29 cellular contexts compared by ENCODE assay signal in the genomic region with DNA sequence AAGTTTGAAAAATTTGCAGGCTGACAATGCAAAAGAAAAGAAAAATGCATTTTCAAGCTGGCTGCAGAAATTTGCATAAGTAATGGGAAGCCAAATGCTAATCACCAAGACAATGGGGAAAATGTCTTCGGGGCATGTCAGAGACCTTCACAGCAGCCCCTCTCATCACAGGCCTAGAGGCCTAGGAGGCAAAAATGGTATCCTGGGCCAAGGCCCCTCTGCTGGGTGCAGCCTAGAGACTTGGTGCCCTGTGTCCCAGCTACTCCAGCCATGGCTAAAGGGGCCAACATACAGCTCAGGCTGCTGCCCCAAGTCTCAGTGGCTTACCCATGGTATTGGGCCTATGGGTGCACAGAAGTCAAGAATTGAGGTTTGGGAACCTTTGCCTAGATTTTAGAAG.
A peak's percentile ranks its signal among the peaks of the same experiment; 100 is the strongest.
DNase-seq lines count a peak whose midpoint lies in the region; ATAC-seq and TF ChIP-seq lines count a peak whose summit lies in the region.
"Had no signal": no experiment of that assay in that cellular context is flagged by ENCODE, and none has a peak within 500 bp of the region (broad histone marks: within the 10 kb centered on the region; RNA-seq: fewer than 3 reads in every experiment).

No MANE protein-coding gene starts in this region.

- H2BK120ac ChIP-seq in mesendoderm (ENCODE audit: low read depth, low read length), result no peak overlapping the region

- H3K27me3 ChIP-seq in mesendoderm (ENCODE audit: insufficient read depth, low read length, poor library complexity), result no peaks in the 10 kb centered on the region
- peaks cover 0 to 2% of the 10 kb centered on the region in 2 donors for H3K27me3 ChIP-seq in aorta (ENCODE audit: control insufficient read depth in 1 of 2, insufficient read depth in 2 of 2, low read length in 1 of 2)
- H3K27me3 ChIP-seq: BLaER1; BLaER1 treated with 17β-estradiol and CSF1 and Interleukin-3, amounts not matched to agents 10 nM and 100 nM had no signal

- no peak overlapping the region for H4K8ac ChIP-seq in mesendoderm (ENCODE audit: low read depth, low read length)

- WGBS in mesendoderm (ENCODE audit: extremely low coverage, insufficient coverage, low lambda C conversion rate), result no CpG with 5 or more reads among the region's 1 CpG
- 94 to 96% methylated on average over 1 of the region's 1 CpG for WGBS in aorta, 2 donors

- no peak overlapping the region for H3K4ac ChIP-seq in mesendoderm (ENCODE audit: low read depth, low read length)

- H3K36me3 ChIP-seq in HEK293 (ENCODE audit: control insufficient read depth in 2 of 2, insufficient read depth in 1 of 2, low read length in 2 of 2), result no peaks in the 10 kb centered on the region
- no peaks in the 10 kb centered on the region for H3K36me3 ChIP-seq in mesendoderm (ENCODE audit: control insufficient read depth, insufficient read depth, low read length)
- no peaks in the 10 kb centered on the region for H3K36me3 ChIP-seq in aorta (ENCODE audit: control insufficient read depth in 1 of 2, insufficient read depth in 2 of 2, low read length in 1 of 2)
- H3K36me3 ChIP-seq: BE2C; BLaER1; BLaER1 treated with 17β-estradiol and CSF1 and Interleukin-3, amounts not matched to agents 10 nM and 100 nM had no signal

- H3K56ac ChIP-seq in mesendoderm (ENCODE audit: low read length), result no peak overlapping the region

- ATAC-seq in GM21447 (IDR thresholded peaks at IDR 0.05; ENCODE audit: unreplicated experiment) (no peak), aorta (ENCODE audit: low FRiP score) (no peak)
- ATAC-seq: A549; CD8-positive, alpha-beta T cell had no signal

- no peak for TF ChIP-seq CTCF in HEK293 (tag by site-specific recombination; IDR thresholded peaks at IDR 0.05)

- H3K4me1 ChIP-seq in HEK293 (ENCODE audit: control insufficient read depth, insufficient read depth, low read length) (no peaks in the 10 kb centered on the region), mesendoderm (ENCODE audit: control insufficient read depth, low read depth, low read length) (no peaks in the 10 kb centered on the region), aorta (ENCODE audit: control insufficient read depth in 1 of 2, insufficient read depth in 2 of 2, low read length in 2 of 2) (no peaks in the 10 kb centered on the region)
- H3K4me1 ChIP-seq: A549, BE2C, BLaER1, Caco-2 had no signal

- no peak overlapping the region for H3K18ac ChIP-seq in mesendoderm (ENCODE audit: low read length)

- H3K4me2 ChIP-seq in mesendoderm (ENCODE audit: low read length), result no peak overlapping the region
- H3K4me2 ChIP-seq: A549; BLaER1; BLaER1 treated with 17β-estradiol and CSF1 and Interleukin-3, amounts not matched to agents 10 nM and 100 nM had no signal

- H3K27ac ChIP-seq in HEK293 (ENCODE audit: extremely low read depth, low read depth, low read length) (no peak overlapping the region), mesendoderm (ENCODE audit: low read depth, low read length) (no peak overlapping the region), aorta (ENCODE audit: low read depth in 1 of 2, low read length in 2 of 2) (no peak overlapping the region)
- H3K27ac ChIP-seq: 22Rv1; A549; BLaER1; BLaER1 treated with 17β-estradiol and CSF1 and Interleukin-3, amounts not matched to agents 10 nM and 100 nM; C4-2B had no signal

- H3K9me3 ChIP-seq in HEK293 (ENCODE audit: control insufficient read depth, insufficient read depth, low read depth, low read length) (no peaks in the 10 kb centered on the region), aorta (ENCODE audit: control insufficient read depth, low read length) (no peaks in the 10 kb centered on the region)

- no peak overlapping the region for H3K23ac ChIP-seq in mesendoderm (ENCODE audit: low read length)

- no peak overlapping the region for H2BK5ac ChIP-seq in mesendoderm (ENCODE audit: low read length)

- no peaks in the 10 kb centered on the region for H3K79me1 ChIP-seq in mesendoderm (ENCODE audit: low read length)

- H3K79me2 ChIP-seq in mesendoderm (ENCODE audit: control insufficient read depth, insufficient read depth, low read length), result no peaks in the 10 kb centered on the region

- intact Hi-C loops in aorta (cut with DNase I), result no loop called here

- H2AK5ac ChIP-seq in mesendoderm (ENCODE audit: low read length), result no peak overlapping the region

- no peak overlapping the region for H3K4me3 ChIP-seq in HEK293 (ENCODE audit: low read depth, low read length)
- H3K4me3 ChIP-seq in mesendoderm (ENCODE audit: low read length), result no peak overlapping the region
- H3K4me3 ChIP-seq in aorta (ENCODE audit: low read length in 2 of 2), result no peak overlapping the region
- H3K4me3 ChIP-seq: A549, BLaER1 had no signal

- DNase-seq in mesendoderm (peak; percentile 5), aorta (no peak)
- DNase-seq: 8988T; ACHN; AML-193; BE2C; C1 segment of cervical spinal cord; Caco-2; Calu3; CD4-positive, alpha-beta memory T cell; CD4-positive, alpha-beta T cell; CD4-positive, CD25-positive, alpha-beta regulatory T cell; CD8-positive, alpha-beta memory T cell; CD8-positive, alpha-beta T cell; COR-L47; DMS 273 treated with DMSO at 0.1 percent for 48 hours; DMS153; DMS53; DMS79; DMS79 treated with DMSO at 0.1 percent for 48 hours; DND-41; EL had no signal

- POLR2A ChIA-PET in HEK293 (lab: Yijun Ruan, JAX), result no interaction called here

- H2BK15ac ChIP-seq in mesendoderm (replicated peaks; ENCODE audit: low read depth), result no peak overlapping the region

- H4K5ac ChIP-seq in mesendoderm (ENCODE audit: low read length), result no peak overlapping the region

- CTCF ChIA-PET in HEK293 (lab: Yijun Ruan, JAX), result no interaction called here

- no peak overlapping the region for H3K9ac ChIP-seq in mesendoderm (ENCODE audit: low read length)
- H3K9ac ChIP-seq: BLaER1; BLaER1 treated with 17β-estradiol and CSF1 and Interleukin-3, amounts not matched to agents 10 nM and 100 nM had no signal

TF ChIP-seq in HEK293, 187 proteins besides CTCF, POLR2A, EP300 and RAD21:
- TF ChIP-seq SETDB1 (IDR thresholded peaks at IDR 0.05; ENCODE audit: insufficient read length, low read length), result peak; percentile 51
- TF ChIP-seq TRIM28 (IDR thresholded peaks at IDR 0.05; ENCODE audit: borderline replicate concordance, low read length), result peak; percentile 20; the same call in 1 of the 2 replicates
- TF ChIP-seq ZNF585B (tag by site-specific recombination; IDR thresholded peaks at IDR 0.05), result peak; percentile 87
- TF ChIP-seq, protein P1, sequence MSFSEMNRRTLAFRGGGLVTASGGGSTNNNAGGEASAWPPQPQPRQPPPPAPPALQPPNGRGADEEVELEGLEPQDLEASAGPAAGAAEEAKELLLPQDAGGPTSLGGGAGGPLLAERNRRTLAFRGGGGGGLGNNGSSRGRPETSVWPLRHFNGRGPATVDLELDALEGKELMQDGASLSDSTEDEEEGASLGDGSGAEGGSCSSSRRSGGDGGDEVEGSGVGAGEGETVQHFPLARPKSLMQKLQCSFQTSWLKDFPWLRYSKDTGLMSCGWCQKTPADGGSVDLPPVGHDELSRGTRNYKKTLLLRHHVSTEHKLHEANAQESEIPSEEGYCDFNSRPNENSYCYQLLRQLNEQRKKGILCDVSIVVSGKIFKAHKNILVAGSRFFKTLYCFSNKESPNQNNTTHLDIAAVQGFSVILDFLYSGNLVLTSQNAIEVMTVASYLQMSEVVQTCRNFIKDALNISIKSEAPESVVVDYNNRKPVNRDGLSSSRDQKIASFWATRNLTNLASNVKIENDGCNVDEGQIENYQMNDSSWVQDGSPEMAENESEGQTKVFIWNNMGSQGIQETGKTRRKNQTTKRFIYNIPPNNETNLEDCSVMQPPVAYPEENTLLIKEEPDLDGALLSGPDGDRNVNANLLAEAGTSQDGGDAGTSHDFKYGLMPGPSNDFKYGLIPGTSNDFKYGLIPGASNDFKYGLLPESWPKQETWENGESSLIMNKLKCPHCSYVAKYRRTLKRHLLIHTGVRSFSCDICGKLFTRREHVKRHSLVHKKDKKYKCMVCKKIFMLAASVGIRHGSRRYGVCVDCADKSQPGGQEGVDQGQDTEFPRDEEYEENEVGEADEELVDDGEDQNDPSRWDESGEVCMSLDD (tag by site-specific recombination; IDR thresholded peaks at IDR 0.05), result no peak
- no peak for TF ChIP-seq RBAK (tag by site-specific recombination; IDR thresholded peaks at IDR 0.05)
- no peak for TF ChIP-seq SP3 (tag by site-specific recombination; IDR thresholded peaks at IDR 0.05)
